9 cellular contexts compared by ENCODE assay signal in genomic region chr5:181188700-181189362, GRCh38. TPM values are rescaled to one million over a fixed set of nuclear protein-coding genes. Genes with fewer than 3 reads are reported as not detected.
DNase-seq lines count a peak whose midpoint lies in the region; ATAC-seq, FAIRE-seq and TF ChIP-seq lines count a peak whose summit lies in the region.
"Had no signal": no experiment of that assay in that cellular context is flagged by ENCODE, and none has a peak within 500 bp of the region (broad histone marks: within the 10 kb centered on the region; RNA-seq: fewer than 3 reads in every experiment).

No MANE protein-coding gene starts in this region.

- H3K79me2 ChIP-seq in GM12878 (ENCODE audit: control insufficient read depth, insufficient read depth, low read length) = no peaks in the 10 kb centered on the region; the same call in 1 of the 2 replicates

- intact Hi-C loops in GM12878 (cut with micrococcal nuclease; ENCODE audit: unreplicated experiment) = loop anchor here (2.0 kb wide), 1 partner anchor 72 kb away; the partner anchor contains the start of gene TRIM52

- H3K4me1 Mint-ChIP-seq in immature natural killer cell = peaks cover 47 to 64% of the 10 kb centered on the region in 2 donors

- BruUV-seq in GM12878 (replicated peaks; lab: Mats Ljungman, UMichigan) = no TSS peak

- H3K4me3 ChIP-seq in GM06990 (replicated peaks; ENCODE audit: low read depth, low read length) = peak overlapping the region; percentile 76
- peak overlapping the region; percentile 81 for H3K4me3 ChIP-seq in SJCRH30
- peak overlapping the region; percentile 95 for H3K4me3 ChIP-seq in GM12878

- peak overlapping the region; percentile 93 to 100 (median 98) for H3K4me3 Mint-ChIP-seq in immature natural killer cell

- H3K4me2 ChIP-seq in GM12878 (ENCODE audit: control insufficient read depth, insufficient read depth) = peak overlapping the region; percentile 89

- H3K27me3 ChIP-seq in GM06990 (replicated peaks; ENCODE audit: control insufficient read depth, insufficient read depth, low read length) (no peaks in the 10 kb centered on the region), SJCRH30 (no peaks in the 10 kb centered on the region), GM12878 (replicated peaks in 1 of 2; ENCODE audit: control insufficient read depth in 2 of 2, insufficient read depth in 2 of 2, low read length in 1 of 2) (no peaks in the 10 kb centered on the region)

- RAD21 ChIA-PET in GM12878 (lab: Charles Lee; ENCODE audit: unreplicated experiment) = interaction anchor here (1.0 to 6.9 kb wide), 9 partner anchors 9 to 73 kb away, joined by 3 to 72 read pairs (median 6); partner anchors contain the start of genes RACK1, TRIM41, TRIM52 and TRIM7

- peaks cover 0 to 8% (median 6%) of the 10 kb centered on the region in 6 donors for H3K9me3 Mint-ChIP-seq in immature natural killer cell

- peak overlapping the region; percentile 94 for H2AFZ ChIP-seq in GM12878 (ENCODE audit: control insufficient read depth, low read depth, low read length)

- TF ChIP-seq POLR2A in GM12878 (IDR thresholded peaks at IDR 0.05; ENCODE audit: low read depth, low read length) = no peak

- TF ChIP-seq RAD21 in GM12878 (IDR thresholded peaks at IDR 0.05; ENCODE audit: insufficient read depth, low read depth, low read length) = no peak

- 1% methylated on average over 34 of the region's 35 CpGs for WGBS in GM12878 (ENCODE audit: insufficient coverage, insufficient replicate concordance, low lambda C conversion rate, missing lambda C conversion rate)

- peaks cover 46 to 68% (median 61%) of the 10 kb centered on the region in 3 donors for H3K27me3 Mint-ChIP-seq in immature natural killer cell (ENCODE audit: low read depth in 3 of 3)

- H3K9me3 ChIP-seq in SJCRH30 (replicated peaks) (no peaks in the 10 kb centered on the region), GM12878 (replicated peaks; ENCODE audit: control insufficient read depth, insufficient read depth, low read length) (no peaks in the 10 kb centered on the region)

- TF ChIP-seq EP300 in GM12878 (IDR thresholded peaks at IDR 0.05; ENCODE audit: borderline replicate concordance in 1 of 2, control insufficient read depth in 1 of 2, low read depth in 2 of 2, low read length in 2 of 2) = no peak; a peak in 1 of 4 replicates

- in situ Hi-C loops in GM12878 (cut with MboI) = loop anchor here (10.0 kb wide), 1 partner anchor 66 kb away; no protein-coding TSS in a partner anchor

- H3K27ac ChIP-seq in SJCRH30 (peak overlapping the region; percentile 43), GM12878 (ENCODE audit: control insufficient read depth, insufficient read depth) (peak overlapping the region; percentile 84)

- peaks cover 0 to 3% (median 0%) of the 10 kb centered on the region in 3 donors for H3K36me3 Mint-ChIP-seq in immature natural killer cell

- TF ChIP-seq CTCF in GM06990 (IDR thresholded peaks at IDR 0.05; ENCODE audit: insufficient read depth, low read length, poor library complexity, severe bottlenecking) = no peak
- no peak for TF ChIP-seq CTCF in GM12878 (IDR thresholded peaks at IDR 0.05 in 2 of 3, conservative IDR thresholded peaks at IDR 0.05 in 1 of 3; ENCODE audit: control insufficient read depth in 2 of 3, extremely low read depth in 1 of 3, insufficient read depth in 1 of 3, low read depth in 3 of 3, low read length in 3 of 3)

- peak; percentile 65 for FAIRE-seq in GM12878 (lab: Jason Lieb, UNC)

- CTCF ChIA-PET in GM12878 (lab: Yijun Ruan, JAX) = interaction anchor here (0.7 to 7.6 kb wide), 11 partner anchors 10 to 385 kb away, joined by 3 to 96 read pairs (median 4); partner anchors contain the start of genes TRIM52 and TRIM7

- H3K36me3 ChIP-seq in GM06990 (ENCODE audit: control insufficient read depth, insufficient read depth, low read length) (no peaks in the 10 kb centered on the region), SJCRH30 (no peaks in the 10 kb centered on the region), GM12878 (ENCODE audit: control insufficient read depth in 2 of 2, insufficient read depth in 2 of 2, low read length in 1 of 2) (no peaks in the 10 kb centered on the region)

- SMC1A ChIA-PET in GM12878 (lab: Charles Lee; ENCODE audit: uncharacterized antibody, unreplicated experiment) = interaction anchor here (1.0 to 4.5 kb wide), 6 partner anchors 10 to 35 kb away, joined by 3 to 40 read pairs (median 6); partner anchors contain the start of gene TRIM7

- H3K4me1 ChIP-seq in SJCRH30 (peaks cover 3% of the 10 kb centered on the region), GM12878 (ENCODE audit: control insufficient read depth, insufficient read depth, low read length) (peaks cover 10% of the 10 kb centered on the region)

- ATAC-seq in GM12878 = peak; percentile 7

- peak overlapping the region; percentile 86 for H3K9ac ChIP-seq in GM12878 (ENCODE audit: control insufficient read depth, insufficient read depth, low read length)

- H4K20me1 ChIP-seq in GM12878 (ENCODE audit: control insufficient read depth, insufficient read depth) = no peaks in the 10 kb centered on the region

- POLR2A ChIA-PET in GM12878 (lab: Charles Lee) = interaction anchor here (0.7 to 4.4 kb wide), 12 partner anchors 10 to 636 kb away, joined by 3 to 20 read pairs (median 9); partner anchors contain the start of genes RACK1, TRIM41 and TRIM7

- DNase-seq in GM06990 (ENCODE audit: extremely low read depth, insufficient read length) (peak; percentile 79), SJCRH30 (peak; percentile 74 to 92), GM12878 (ENCODE audit: low read depth, low spot score) (peak; percentile 85), immature natural killer cell (peak; percentile 85 to 88 (median 85)), NCI-H2227 treated with DMSO at 0.1 percent for 48 hours (lab: John Stamatoyannopoulos, UW) (no peak), DMS153 (lab: John Stamatoyannopoulos, UW) (no peak), SHP77 (lab: John Stamatoyannopoulos, UW) (no peak)
- DNase-seq in stimulated activated CD4-positive, alpha-beta T cell treated with anti-CD3 and anti-CD28 coated beads, Interleukin-12 subunit alpha, Interleukin-12 subunit beta, amount 100 ng/mL, for 24 hours (ENCODE audit: low read depth in 2 of 2) = peak; percentile 76 to 80

- H3K27ac Mint-ChIP-seq in immature natural killer cell = peak overlapping the region; percentile 87 to 98 (median 96)

RNA-seq across cellular contexts. Expression of gene TRIM7, which starts 16.2 kb away (rescaled TPM):
- 6.9 and 9.0 TPM in 2 replicates for total RNA-seq in SJCRH30 (2014; rRNA removed; shearing (Covaris generic))
- total RNA-seq in GM12878 (2013; cell fraction: nucleolus; rRNA removed) = 0.59 and 0.84 TPM in 2 replicates
- 0.54 and 1.1 TPM in 2 replicates for total RNA-seq in GM12878 (2014; rRNA removed)
- total RNA-seq in GM12878 (2014; rRNA removed; fragmentation: Illumina TruSeq; extraction: Trizol) = 0.22 and 0.46 TPM in 2 replicates
- 0.38 and 0.96 TPM in 2 replicates for total RNA-seq in GM12878 (2021)
- polyA plus RNA-seq in GM12878 (2011; ENCODE audit: low read depth) = 1.1 TPM
- polyA plus RNA-seq in GM12878 (2011; rRNA removed) = 1.6 TPM in 2 replicates
- 0.97 and 1.0 TPM in 2 replicates for polyA plus RNA-seq in GM12878 (2011; cell fraction: cytosol; rRNA removed)
- polyA plus RNA-seq in GM12878 (2011; cell fraction: nucleus; rRNA removed) = 2.2 and 2.4 TPM in 2 replicates
- 0.87 and 1.7 TPM in 2 replicates for polyA plus RNA-seq in GM12878 (2012)
- polyA plus RNA-seq in GM12878 (2014; fragmentation: Illumina TruSeq; extraction: Trizol) = 0.32 and 0.33 TPM in 2 replicates
- under 1 TPM; 0.02 to 0.20 TPM for polyA plus RNA-seq in GM12878 (2014; fragmentation: Nextera tagmentation; extraction: Ambion mirVana)
- 0.84 and 1.1 TPM in 2 replicates for polyA plus RNA-seq in GM12878 (2014; rRNA removed)
- polyA plus RNA-seq in GM12878 (2016; fragmentation: Nextera tagmentation; extraction: Ambion mirVana) = 1 to 10 TPM in 1 of 2 experiments, under 1 TPM in 1; 0.44 to 1.3 TPM
- polyA minus RNA-seq in GM12878 (2011; rRNA and poly(A)+ RNA removed) = 0.80 and 0.88 TPM in 2 replicates
- polyA minus RNA-seq in GM12878 (2011; cell fraction: cytosol; rRNA and poly(A)+ RNA removed) = 0.83 and 1.1 TPM in 2 replicates
- 0.73 and 1.5 TPM in 2 replicates for polyA minus RNA-seq in GM12878 (2011; cell fraction: nucleus; rRNA and poly(A)+ RNA removed)
- polyA plus RNA-seq in immature natural killer cell = under 1 TPM in 1 of 3 donors, not detected in 2; 0.50 TPM

RNA-seq across cellular contexts. Expression of gene TRIM41, which starts 34.2 kb away (rescaled TPM):
- 15.2 and 17.8 TPM in 2 replicates for total RNA-seq in SJCRH30 (2014; rRNA removed; shearing (Covaris generic))
- total RNA-seq in GM12878 (2013; cell fraction: nucleolus; rRNA removed) = 30.1 and 34.3 TPM in 2 replicates
- total RNA-seq in GM12878 (2014; rRNA removed) = 16.0 and 17.2 TPM in 2 replicates
- 10.5 and 10.6 TPM in 2 replicates for total RNA-seq in GM12878 (2014; rRNA removed; fragmentation: Illumina TruSeq; extraction: Trizol)
- total RNA-seq in GM12878 (2021) = 24.6 and 28.9 TPM in 2 replicates
- 11.5 TPM for polyA plus RNA-seq in GM12878 (2011; ENCODE audit: low read depth)
- polyA plus RNA-seq in GM12878 (2011; rRNA removed) = 14.8 and 17.7 TPM in 2 replicates
- 16.4 and 21.9 TPM in 2 replicates for polyA plus RNA-seq in GM12878 (2011; cell fraction: cytosol; rRNA removed)
- polyA plus RNA-seq in GM12878 (2011; cell fraction: nucleus; rRNA removed) = 173 and 195 TPM in 2 replicates
- 21.7 and 28.2 TPM in 2 replicates for polyA plus RNA-seq in GM12878 (2012)
- polyA plus RNA-seq in GM12878 (2014; fragmentation: Illumina TruSeq; extraction: Trizol) = 9.4 and 10.6 TPM in 2 replicates
- 1 to 10 TPM; 1.0 to 3.2 TPM for polyA plus RNA-seq in GM12878 (2014; fragmentation: Nextera tagmentation; extraction: Ambion mirVana)
- polyA plus RNA-seq in GM12878 (2014; rRNA removed) = 21.5 and 24.4 TPM in 2 replicates
- polyA plus RNA-seq in GM12878 (2016; fragmentation: Nextera tagmentation; extraction: Ambion mirVana) = 1 to 10 TPM; 5.2 to 5.5 TPM
- polyA minus RNA-seq in GM12878 (2011; rRNA and poly(A)+ RNA removed) = 8.6 and 10.9 TPM in 2 replicates
- polyA minus RNA-seq in GM12878 (2011; cell fraction: cytosol; rRNA and poly(A)+ RNA removed) = 6.8 and 7.5 TPM in 2 replicates
- polyA minus RNA-seq in GM12878 (2011; cell fraction: nucleus; rRNA and poly(A)+ RNA removed) = 16.0 and 24.7 TPM in 2 replicates
- polyA plus RNA-seq in immature natural killer cell = 1 to 10 TPM in 2 of 3 donors, under 1 TPM in 1; 0.80 to 2.3 (median 1.7) TPM

RNA-seq across cellular contexts. Expression of gene OR2V2, which starts 41.4 kb away (rescaled TPM):
- total RNA-seq in SJCRH30 (2014; rRNA removed; shearing (Covaris generic)) = not detected in 2 replicates
- 0.20 and 0.56 TPM in 2 replicates for total RNA-seq in GM12878 (2013; cell fraction: nucleolus; rRNA removed)
- not detected in 2 replicates for total RNA-seq in GM12878 (2014; rRNA removed)
- not detected in 2 replicates for total RNA-seq in GM12878 (2014; rRNA removed; fragmentation: Illumina TruSeq; extraction: Trizol)
- total RNA-seq in GM12878 (2021) = not detected in 2 replicates
- polyA plus RNA-seq in GM12878 (2011; ENCODE audit: low read depth) = not detected
- 0.14 and 0.26 TPM in 2 replicates for polyA plus RNA-seq in GM12878 (2011; rRNA removed)
- 0.09 and 0.13 TPM in 2 replicates for polyA plus RNA-seq in GM12878 (2011; cell fraction: cytosol; rRNA removed)
- polyA plus RNA-seq in GM12878 (2011; cell fraction: nucleus; rRNA removed) = 0.22 and 0.25 TPM in 2 replicates
- not detected in 2 replicates for polyA plus RNA-seq in GM12878 (2012)
- 0.11 TPM in 1 of 2 replicates, not detected in the other for polyA plus RNA-seq in GM12878 (2014; fragmentation: Illumina TruSeq; extraction: Trizol)
- polyA plus RNA-seq in GM12878 (2014; fragmentation: Nextera tagmentation; extraction: Ambion mirVana) = not detected
- not detected in 2 replicates for polyA plus RNA-seq in GM12878 (2014; rRNA removed)
- polyA plus RNA-seq in GM12878 (2016; fragmentation: Nextera tagmentation; extraction: Ambion mirVana) = not detected
- 0.05 and 0.88 TPM in 2 replicates for polyA minus RNA-seq in GM12878 (2011; rRNA and poly(A)+ RNA removed)
- not detected in 2 replicates for polyA minus RNA-seq in GM12878 (2011; cell fraction: cytosol; rRNA and poly(A)+ RNA removed)
- polyA minus RNA-seq in GM12878 (2011; cell fraction: nucleus; rRNA and poly(A)+ RNA removed) = 0.24 and 0.29 TPM in 2 replicates
- polyA plus RNA-seq in immature natural killer cell = not detected
- total RNA-seq: T-helper 2 cell treated with Interferon-gamma antibody and Interleukin-4, amounts not matched to agents 100 ng/mL and 5 ng/mL, for 36 hours had no signal

RNA-seq across cellular contexts. Expression of gene RACK1, which starts 54.9 kb away (rescaled TPM):
- total RNA-seq in SJCRH30 (2014; rRNA removed; shearing (Covaris generic)) = 5,838 and 6,264 TPM in 2 replicates
- total RNA-seq in GM12878 (2013; cell fraction: nucleolus; rRNA removed) = 1,060 and 1,082 TPM in 2 replicates
- total RNA-seq in GM12878 (2014; rRNA removed) = 6,385 and 6,584 TPM in 2 replicates
- total RNA-seq in GM12878 (2014; rRNA removed; fragmentation: Illumina TruSeq; extraction: Trizol) = 4,111 and 4,251 TPM in 2 replicates
- 2,742 and 2,873 TPM in 2 replicates for total RNA-seq in GM12878 (2021)
- 2,498 TPM for polyA plus RNA-seq in GM12878 (2011; ENCODE audit: low read depth)
- 2,058 and 4,963 TPM in 2 replicates for polyA plus RNA-seq in GM12878 (2011; rRNA removed)
- 6,471 and 7,747 TPM in 2 replicates for polyA plus RNA-seq in GM12878 (2011; cell fraction: cytosol; rRNA removed)
- 2,792 and 3,345 TPM in 2 replicates for polyA plus RNA-seq in GM12878 (2011; cell fraction: nucleus; rRNA removed)
- polyA plus RNA-seq in GM12878 (2012) = 4,319 and 4,635 TPM in 2 replicates
- 2,869 and 4,083 TPM in 2 replicates for polyA plus RNA-seq in GM12878 (2014; fragmentation: Illumina TruSeq; extraction: Trizol)
- polyA plus RNA-seq in GM12878 (2014; fragmentation: Nextera tagmentation; extraction: Ambion mirVana) = 1,000 to 10,000 TPM; 3,729 to 5,412 TPM
- 5,813 and 5,897 TPM in 2 replicates for polyA plus RNA-seq in GM12878 (2014; rRNA removed)
- 1,000 to 10,000 TPM; 1,365 to 1,424 TPM for polyA plus RNA-seq in GM12878 (2016; fragmentation: Nextera tagmentation; extraction: Ambion mirVana)
- polyA minus RNA-seq in GM12878 (2011; rRNA and poly(A)+ RNA removed) = 6,568 and 9,193 TPM in 2 replicates
- polyA minus RNA-seq in GM12878 (2011; cell fraction: cytosol; rRNA and poly(A)+ RNA removed) = 1,862 and 1,930 TPM in 2 replicates
- 910 and 1,213 TPM in 2 replicates for polyA minus RNA-seq in GM12878 (2011; cell fraction: nucleus; rRNA and poly(A)+ RNA removed)
- 1,000 to 10,000 TPM; 1,093 to 1,304 (median 1,251) TPM for polyA plus RNA-seq in immature natural killer cell

RNA-seq across cellular contexts. Expression of gene OR2V1, which starts 57.9 kb away (rescaled TPM):
- total RNA-seq in SJCRH30 (2014; rRNA removed; shearing (Covaris generic)) = 0.10 TPM in 1 of 2 replicates, not detected in the other
- 1.1 and 2.0 TPM in 2 replicates for total RNA-seq in GM12878 (2013; cell fraction: nucleolus; rRNA removed)
- total RNA-seq in GM12878 (2014; rRNA removed) = 0.05 TPM in 1 of 2 replicates, not detected in the other
- not detected in 2 replicates for total RNA-seq in GM12878 (2014; rRNA removed; fragmentation: Illumina TruSeq; extraction: Trizol)
- total RNA-seq in GM12878 (2021) = not detected in 2 replicates
- polyA plus RNA-seq in GM12878 (2011; ENCODE audit: low read depth) = 0.18 TPM
- polyA plus RNA-seq in GM12878 (2011; rRNA removed) = 3.2 and 4.4 TPM in 2 replicates
- 3.7 and 4.0 TPM in 2 replicates for polyA plus RNA-seq in GM12878 (2011; cell fraction: cytosol; rRNA removed)
- polyA plus RNA-seq in GM12878 (2011; cell fraction: nucleus; rRNA removed) = 1.9 and 4.3 TPM in 2 replicates
- 0.18 and 0.20 TPM in 2 replicates for polyA plus RNA-seq in GM12878 (2012)
- not detected in 2 replicates for polyA plus RNA-seq in GM12878 (2014; fragmentation: Illumina TruSeq; extraction: Trizol)
- polyA plus RNA-seq in GM12878 (2014; fragmentation: Nextera tagmentation; extraction: Ambion mirVana) = not detected
- not detected in 2 replicates for polyA plus RNA-seq in GM12878 (2014; rRNA removed)
- polyA plus RNA-seq in GM12878 (2016; fragmentation: Nextera tagmentation; extraction: Ambion mirVana) = under 1 TPM in 1 of 2 experiments, not detected in 1; 0.20 TPM
- 3.6 and 4.9 TPM in 2 replicates for polyA minus RNA-seq in GM12878 (2011; rRNA and poly(A)+ RNA removed)
- 0.53 and 1.8 TPM in 2 replicates for polyA minus RNA-seq in GM12878 (2011; cell fraction: cytosol; rRNA and poly(A)+ RNA removed)
- 0.85 and 0.86 TPM in 2 replicates for polyA minus RNA-seq in GM12878 (2011; cell fraction: nucleus; rRNA and poly(A)+ RNA removed)
- polyA plus RNA-seq in immature natural killer cell = not detected
- total RNA-seq: T-helper 2 cell treated with Interferon-gamma antibody and Interleukin-4, amounts not matched to agents 100 ng/mL and 5 ng/mL, for 36 hours had no signal

Comparison
In these comparisons a context has a peak if more than half of its experiments do, and no peak if none do; other contexts are left out.
1. DNase-seq: peak in GM06990 (single experiment), SJCRH30 (2 of 2), GM12878 (single experiment), immature natural killer cell (3 of 3) and stimulated activated CD4-positive, alpha-beta T cell treated with anti-CD3 and anti-CD28 coated beads, Interleukin-12 subunit alpha, Interleukin-12 subunit beta, amount 100 ng/mL, for 24 hours (2 of 2); none in NCI-H2227 treated with DMSO at 0.1 percent for 48 hours (single experiment), DMS153 (single experiment) and SHP77 (0 of 2).
2. Peak in every context shown above with its lines, with median percentiles within 50 percentile points of each other: H3K4me3 ChIP-seq.